18 cellular contexts compared by ENCODE assay signal in the genomic region with DNA sequence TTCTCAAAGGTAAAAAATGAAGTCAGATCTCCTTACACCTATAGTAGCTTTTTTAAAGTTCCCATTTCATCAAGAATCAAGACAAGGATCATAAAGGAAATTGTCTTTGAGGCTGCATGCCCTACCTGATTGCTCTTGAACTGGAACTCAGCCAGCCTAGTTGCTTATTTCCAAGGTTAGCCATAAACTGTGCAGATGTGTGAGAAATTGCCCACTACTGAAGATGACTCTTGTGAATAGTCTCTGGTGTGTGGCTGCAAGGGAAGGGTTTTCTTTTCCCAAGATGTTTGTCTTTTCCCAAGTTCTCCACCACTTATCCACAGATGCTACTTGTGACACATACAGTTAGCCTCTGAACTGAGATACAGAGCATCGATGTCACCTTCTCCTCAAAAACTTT.
DNase-seq lines count a peak whose midpoint lies in the region; ATAC-seq, FAIRE-seq and TF ChIP-seq lines count a peak whose summit lies in the region.
"Had no signal": no experiment of that assay in that cellular context is flagged by ENCODE, and none has a peak within 500 bp of the region (broad histone marks: within the 10 kb centered on the region; RNA-seq: fewer than 3 reads in every experiment).

No MANE protein-coding gene starts in this region.

- H3K4me3 ChIP-seq in SJSA1 (no peak overlapping the region), dorsolateral prefrontal cortex (no peak overlapping the region)
- H3K4me3 ChIP-seq: coronary artery, mucosa of descending colon, sigmoid colon, SJCRH30 had no signal

- H3K9me3 ChIP-seq in SJSA1 (replicated peaks): no peaks in the 10 kb centered on the region
- H3K9me3 ChIP-seq: mucosa of descending colon, sigmoid colon, SJCRH30 had no signal

- peak overlapping the region; percentile 9; the same call in 1 of the 2 replicates for H3K27ac ChIP-seq in SJSA1
- H3K27ac ChIP-seq in dorsolateral prefrontal cortex: no peak overlapping the region
- H3K27ac ChIP-seq: coronary artery, KMS-11, sigmoid colon, SJCRH30 had no signal

- H3K27me3 ChIP-seq in SJSA1 (replicated peaks) (no peaks in the 10 kb centered on the region), dorsolateral prefrontal cortex (no peaks in the 10 kb centered on the region)
- H3K27me3 ChIP-seq: sigmoid colon, SJCRH30 had no signal

- peak; percentile 1 for ATAC-seq in GM18508 (IDR thresholded peaks at IDR 0.05; ENCODE audit: insufficient read depth, unreplicated experiment)
- ATAC-seq in GM19455 (IDR thresholded peaks at IDR 0.05; ENCODE audit: unreplicated experiment): peak; percentile 5
- peak; percentile 22 for ATAC-seq in HG02973 (IDR thresholded peaks at IDR 0.05; ENCODE audit: unreplicated experiment)
- ATAC-seq: activated CD8-positive, alpha-beta T cell treated with anti-CD3 and anti-CD28 coated beads, Interleukin-2, amount 10 ng/mL, durations not matched to agents 7 days and 5 days; left colon; mucosa of descending colon had no signal

- H3K4me1 ChIP-seq in SJSA1 (replicated peaks): peaks cover 26% of the 10 kb centered on the region
- H3K4me1 ChIP-seq: sigmoid colon had no signal

- DNase-seq in SJSA1 (ENCODE audit: low read depth in 1 of 2, low spot score in 2 of 2) (no peak), GM19239 (ENCODE audit: insufficient read length, low spot score) (no peak), dorsolateral prefrontal cortex (no peak)
- no peak for DNase-seq in activated naive CD4-positive, alpha-beta T cell (lab: John Stamatoyannopoulos, UW)
- no peak for DNase-seq in activated CD8-positive, alpha-beta memory T cell treated with anti-CD3 and anti-CD28 coated beads, Interleukin-2, amount 50 U/mL, for 4 hours
- DNase-seq: activated CD8-positive, alpha-beta T cell treated with anti-CD3 and anti-CD28 coated beads, Interleukin-2, amount 10 ng/mL, durations not matched to agents 7 days and 5 days; Calu3; GDM1; left colon; mucosa of descending colon; sigmoid colon; SJCRH30; stimulated activated CD4-positive, alpha-beta T cell treated with anti-CD3 and anti-CD28 coated beads, Interleukin-4, amount 100 ng/mL, for 24 hours had no signal

- intact Hi-C loops in dorsolateral prefrontal cortex (cut with DNase I): no loop called here

- no peak for FAIRE-seq in GM19239 (lab: Jason Lieb, UNC)

- no peak for TF ChIP-seq CTCF in dorsolateral prefrontal cortex (IDR thresholded peaks at IDR 0.05 in 54 of 56, conservative IDR thresholded peaks at IDR 0.05 in 2 of 56; ENCODE audit: low read depth in 1 of 56, partially characterized antibody in 56 of 56)

- no peaks in the 10 kb centered on the region for H3K36me3 ChIP-seq in SJSA1
- H3K36me3 ChIP-seq: sigmoid colon, SJCRH30 had no signal
